Comparison of ENCODE assay signal across 1 cellular context in the genomic region with DNA sequence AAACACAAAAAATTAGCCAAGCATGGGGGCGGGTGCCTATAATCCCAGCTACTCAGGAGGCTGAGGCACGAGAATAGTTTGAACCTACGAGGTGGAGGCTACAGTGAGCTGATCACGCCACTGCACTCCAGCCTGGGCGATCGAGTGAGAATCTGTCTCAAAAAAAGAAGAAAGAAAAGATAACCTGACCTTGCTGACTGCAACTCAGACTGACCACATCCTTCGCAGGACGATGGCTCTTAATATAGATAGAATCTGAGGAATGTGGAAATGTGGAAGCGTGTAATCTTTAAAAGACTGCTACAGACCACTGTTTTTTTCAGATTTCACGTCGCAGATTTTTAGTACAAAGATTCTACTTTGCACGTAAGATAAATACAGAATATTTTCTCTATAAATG.
TF ChIP-seq lines count a peak whose summit lies in the region.

No MANE protein-coding gene starts in this region.

TF ChIP-seq in IMR-90, 13 proteins besides CTCF, POLR2A, EP300 and RAD21 (continued from another document):
- TF ChIP-seq MXI1 (IDR thresholded peaks at IDR 0.05; ENCODE audit: borderline replicate concordance, low read depth, low read length) (no peak), CHD1 (IDR thresholded peaks at IDR 0.05; ENCODE audit: low read depth, low read length) (no peak), RFX5 (IDR thresholded peaks at IDR 0.05; ENCODE audit: low read depth, low read length) (no peak), SMC3 (IDR thresholded peaks at IDR 0.05; ENCODE audit: low read depth, low read length) (no peak), BHLHE40 (IDR thresholded peaks at IDR 0.05; ENCODE audit: low read depth, low read length) (no peak), FOS (IDR thresholded peaks at IDR 0.05; ENCODE audit: low read depth, low read length) (no peak), MAFK (IDR thresholded peaks at IDR 0.05; ENCODE audit: low read depth, low read length) (no peak), RCOR1 (IDR thresholded peaks at IDR 0.05; ENCODE audit: insufficient replicate concordance, low read length) (no peak)
- TF ChIP-seq, protein P1, sequence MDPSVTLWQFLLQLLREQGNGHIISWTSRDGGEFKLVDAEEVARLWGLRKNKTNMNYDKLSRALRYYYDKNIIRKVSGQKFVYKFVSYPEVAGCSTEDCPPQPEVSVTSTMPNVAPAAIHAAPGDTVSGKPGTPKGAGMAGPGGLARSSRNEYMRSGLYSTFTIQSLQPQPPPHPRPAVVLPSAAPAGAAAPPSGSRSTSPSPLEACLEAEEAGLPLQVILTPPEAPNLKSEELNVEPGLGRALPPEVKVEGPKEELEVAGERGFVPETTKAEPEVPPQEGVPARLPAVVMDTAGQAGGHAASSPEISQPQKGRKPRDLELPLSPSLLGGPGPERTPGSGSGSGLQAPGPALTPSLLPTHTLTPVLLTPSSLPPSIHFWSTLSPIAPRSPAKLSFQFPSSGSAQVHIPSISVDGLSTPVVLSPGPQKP (IDR thresholded peaks at IDR 0.05; ENCODE audit: borderline replicate concordance, low read depth, low read length) = no peak
